Comparison of ENCODE assay signal across 16 cellular contexts in the genomic region with DNA sequence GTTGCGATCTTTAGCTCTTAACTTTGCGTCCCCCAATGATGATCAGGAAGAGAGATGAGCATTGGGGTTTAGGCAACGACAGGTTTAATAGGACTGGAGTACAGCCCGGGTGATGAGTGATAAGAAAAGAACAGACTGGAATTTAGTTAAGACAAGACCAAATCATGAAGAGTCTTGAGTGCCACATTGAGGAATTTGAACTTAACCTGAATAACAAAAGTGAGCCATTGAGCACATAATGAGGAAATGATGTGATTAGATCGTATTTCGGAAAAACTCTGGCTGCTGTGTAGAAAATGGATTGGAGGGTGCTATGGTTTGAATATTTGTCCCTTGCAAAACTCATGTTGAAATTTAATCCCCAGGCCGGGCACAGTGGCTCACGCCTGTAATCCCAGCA.
DNase-seq lines count a peak whose midpoint lies in the region; ATAC-seq and TF ChIP-seq lines count a peak whose summit lies in the region.
"Had no signal": no experiment of that assay in that cellular context is flagged by ENCODE, and none has a peak within 500 bp of the region (broad histone marks: within the 10 kb centered on the region; RNA-seq: fewer than 3 reads in every experiment).

No MANE protein-coding gene starts in this region.

- peaks cover 66% of the 10 kb centered on the region for H3K4me1 Mint-ChIP-seq in activated CD4-positive, alpha-beta T cell treated with anti-CD3 and anti-CD28 coated beads, Interleukin-2, amount 10 ng/mL, durations not matched to agents 7 days and 5 days
- H3K4me1 Mint-ChIP-seq in T-helper 17 cell (peaks cover 51% of the 10 kb centered on the region), glutamatergic neuron (ENCODE audit: low read depth, unreplicated experiment) (peaks cover 18% of the 10 kb centered on the region)
- H3K4me1 Mint-ChIP-seq in stimulated activated memory B cell treated with anti-CD40 and anti-IgM and Interleukin-4, amounts not matched to agents 10 μg/mL and 1 μg/mL and 100 μg/mL, for 72 hours: peaks cover 59% of the 10 kb centered on the region

- H3K4me1 ChIP-seq in smooth muscle cell (ENCODE audit: low read depth): peaks cover 21% of the 10 kb centered on the region

- H3K4me3 Mint-ChIP-seq in activated CD4-positive, alpha-beta T cell treated with anti-CD3 and anti-CD28 coated beads, Interleukin-2, amount 10 ng/mL, durations not matched to agents 7 days and 5 days: peak overlapping the region; percentile 25
- H3K4me3 Mint-ChIP-seq in T-helper 17 cell (peak overlapping the region; percentile 31), glutamatergic neuron (ENCODE audit: unreplicated experiment) (peak overlapping the region; percentile 13)
- no peak overlapping the region for H3K4me3 Mint-ChIP-seq in stimulated activated memory B cell treated with anti-CD40 and anti-IgM and Interleukin-4, amounts not matched to agents 10 μg/mL and 1 μg/mL and 100 μg/mL, for 72 hours

- H3K27me3 Mint-ChIP-seq in activated CD4-positive, alpha-beta T cell treated with anti-CD3 and anti-CD28 coated beads, Interleukin-2, amount 10 ng/mL, durations not matched to agents 7 days and 5 days: no peaks in the 10 kb centered on the region
- H3K27me3 Mint-ChIP-seq in T-helper 17 cell (no peaks in the 10 kb centered on the region), glutamatergic neuron (ENCODE audit: unreplicated experiment) (peaks cover 10% of the 10 kb centered on the region)
- H3K27me3 Mint-ChIP-seq in stimulated activated memory B cell treated with anti-CD40 and anti-IgM and Interleukin-4, amounts not matched to agents 10 μg/mL and 1 μg/mL and 100 μg/mL, for 72 hours: no peaks in the 10 kb centered on the region

- no peak for DNase-seq in activated CD4-positive, alpha-beta T cell treated with anti-CD3 and anti-CD28 coated beads, Interleukin-2, amount 10 ng/mL, durations not matched to agents 7 days and 5 days
- no peak for DNase-seq in activated CD4-positive, alpha-beta T cell treated with anti-CD3 and anti-CD28 coated beads, Interleukin-2, amount 50 U/mL, for 4 hours
- no peak for DNase-seq in T-helper 17 cell
- no peak for DNase-seq in glutamatergic neuron
- DNase-seq in smooth muscle cell (lab: John Stamatoyannopoulos, UW; ENCODE audit: unreplicated experiment): no peak
- DNase-seq in GM03348 (ENCODE audit: low spot score): no peak
- no peak for DNase-seq in SKM-1 treated with dmso at 0.1 percent for 144 hours (lab: John Stamatoyannopoulos, UW; ENCODE audit: unreplicated experiment)
- DNase-seq: Calu3, GOT3, head of caudate nucleus, KG1, NCI-H226, SIG-M5 had no signal

- H3F3A ChIP-seq in smooth muscle cell (ENCODE audit: low read depth): peaks cover 8% of the 10 kb centered on the region

- H3K27me3 ChIP-seq in smooth muscle cell (ENCODE audit: low read depth): no peaks in the 10 kb centered on the region

- peaks cover 24% of the 10 kb centered on the region for H3K79me2 ChIP-seq in smooth muscle cell (ENCODE audit: low read depth)

- H3K9ac ChIP-seq in smooth muscle cell (ENCODE audit: low read depth): no peak overlapping the region

- no peak for TF ChIP-seq CTCF in glutamatergic neuron (IDR thresholded peaks at IDR 0.05; ENCODE audit: partially characterized antibody, unreplicated experiment)
- no peak for TF ChIP-seq CTCF in smooth muscle cell (IDR thresholded peaks at IDR 0.05; ENCODE audit: borderline replicate concordance, insufficient read depth, poor library complexity, severe bottlenecking)

- WGBS in smooth muscle cell (ENCODE audit: low lambda C conversion rate): 92% methylated on average over 8 of the region's 8 CpGs

- POLR2A ChIA-PET in activated CD4-positive, alpha-beta T cell treated with anti-CD3 and anti-CD28 coated beads, Interleukin-2, amount 10 ng/mL, durations not matched to agents 7 days and 5 days (lab: Charles Lee): no interaction called here

- no peak overlapping the region for H3K4me2 ChIP-seq in smooth muscle cell
- H3K4me2 ChIP-seq: A549 had no signal

- H3K27ac Mint-ChIP-seq in activated CD4-positive, alpha-beta T cell treated with anti-CD3 and anti-CD28 coated beads, Interleukin-2, amount 10 ng/mL, durations not matched to agents 7 days and 5 days: peak overlapping the region; percentile 65
- peak overlapping the region; percentile 97 for H3K27ac Mint-ChIP-seq in T-helper 17 cell
- H3K27ac Mint-ChIP-seq in glutamatergic neuron (ENCODE audit: unreplicated experiment): no peak overlapping the region
- H3K27ac Mint-ChIP-seq in stimulated activated memory B cell treated with anti-CD40 and anti-IgM and Interleukin-4, amounts not matched to agents 10 μg/mL and 1 μg/mL and 100 μg/mL, for 72 hours: peak overlapping the region; percentile 98

- no peaks in the 10 kb centered on the region for H3K9me3 ChIP-seq in T-helper 17 cell (ENCODE audit: control insufficient read depth, low read length, poor library complexity, severe bottlenecking)
- no peaks in the 10 kb centered on the region for H3K9me3 ChIP-seq in smooth muscle cell (replicated peaks; ENCODE audit: low read depth)
- H3K9me3 ChIP-seq: A549 had no signal

- H3K36me3 Mint-ChIP-seq in activated CD4-positive, alpha-beta T cell treated with anti-CD3 and anti-CD28 coated beads, Interleukin-2, amount 10 ng/mL, durations not matched to agents 7 days and 5 days (ENCODE audit: low read depth): peaks cover 2% of the 10 kb centered on the region
- no peaks in the 10 kb centered on the region for H3K36me3 Mint-ChIP-seq in T-helper 17 cell (ENCODE audit: low read depth)
- no peaks in the 10 kb centered on the region for H3K36me3 Mint-ChIP-seq in glutamatergic neuron (ENCODE audit: unreplicated experiment)
- no peaks in the 10 kb centered on the region for H3K36me3 Mint-ChIP-seq in stimulated activated memory B cell treated with anti-CD40 and anti-IgM and Interleukin-4, amounts not matched to agents 10 μg/mL and 1 μg/mL and 100 μg/mL, for 72 hours

- peaks cover 21% of the 10 kb centered on the region for H4K20me1 ChIP-seq in smooth muscle cell (ENCODE audit: low read depth)

- no peaks in the 10 kb centered on the region for H3K36me3 ChIP-seq in smooth muscle cell (ENCODE audit: low read depth)

- no peak overlapping the region for H2AFZ ChIP-seq in smooth muscle cell (ENCODE audit: low read depth)

- no peak overlapping the region for H3K27ac ChIP-seq in smooth muscle cell (ENCODE audit: low read depth)
- H3K27ac ChIP-seq: A549 had no signal

- H3K4me3 ChIP-seq in smooth muscle cell: no peak overlapping the region
- H3K4me3 ChIP-seq: A549 had no signal

- H3K9me3 Mint-ChIP-seq in activated CD4-positive, alpha-beta T cell treated with anti-CD3 and anti-CD28 coated beads, Interleukin-2, amount 10 ng/mL, durations not matched to agents 7 days and 5 days: no peaks in the 10 kb centered on the region
- H3K9me3 Mint-ChIP-seq in glutamatergic neuron (ENCODE audit: unreplicated experiment): peaks cover 6% of the 10 kb centered on the region
- no peaks in the 10 kb centered on the region for H3K9me3 Mint-ChIP-seq in stimulated activated memory B cell treated with anti-CD40 and anti-IgM and Interleukin-4, amounts not matched to agents 10 μg/mL and 1 μg/mL and 100 μg/mL, for 72 hours

- ATAC-seq in T-helper 17 cell: no peak
- no peak for ATAC-seq in stimulated activated memory B cell treated with anti-CD40 and anti-IgM and Interleukin-4, amounts not matched to agents 10 μg/mL and 1 μg/mL and 100 μg/mL, for 72 hours
- ATAC-seq: A549, esophagus mucosa had no signal

- CTCF ChIA-PET in activated CD4-positive, alpha-beta T cell treated with anti-CD3 and anti-CD28 coated beads, Interleukin-2, amount 10 ng/mL, durations not matched to agents 7 days and 5 days (lab: Charles Lee): interaction anchor here (0.5 to 2.0 kb wide), 2 partner anchors 19 to 73 kb away, joined by 3 to 9 read pairs; no protein-coding TSS in a partner anchor
